Comparison of ENCODE assay signal across 9 cellular contexts in the genomic region with DNA sequence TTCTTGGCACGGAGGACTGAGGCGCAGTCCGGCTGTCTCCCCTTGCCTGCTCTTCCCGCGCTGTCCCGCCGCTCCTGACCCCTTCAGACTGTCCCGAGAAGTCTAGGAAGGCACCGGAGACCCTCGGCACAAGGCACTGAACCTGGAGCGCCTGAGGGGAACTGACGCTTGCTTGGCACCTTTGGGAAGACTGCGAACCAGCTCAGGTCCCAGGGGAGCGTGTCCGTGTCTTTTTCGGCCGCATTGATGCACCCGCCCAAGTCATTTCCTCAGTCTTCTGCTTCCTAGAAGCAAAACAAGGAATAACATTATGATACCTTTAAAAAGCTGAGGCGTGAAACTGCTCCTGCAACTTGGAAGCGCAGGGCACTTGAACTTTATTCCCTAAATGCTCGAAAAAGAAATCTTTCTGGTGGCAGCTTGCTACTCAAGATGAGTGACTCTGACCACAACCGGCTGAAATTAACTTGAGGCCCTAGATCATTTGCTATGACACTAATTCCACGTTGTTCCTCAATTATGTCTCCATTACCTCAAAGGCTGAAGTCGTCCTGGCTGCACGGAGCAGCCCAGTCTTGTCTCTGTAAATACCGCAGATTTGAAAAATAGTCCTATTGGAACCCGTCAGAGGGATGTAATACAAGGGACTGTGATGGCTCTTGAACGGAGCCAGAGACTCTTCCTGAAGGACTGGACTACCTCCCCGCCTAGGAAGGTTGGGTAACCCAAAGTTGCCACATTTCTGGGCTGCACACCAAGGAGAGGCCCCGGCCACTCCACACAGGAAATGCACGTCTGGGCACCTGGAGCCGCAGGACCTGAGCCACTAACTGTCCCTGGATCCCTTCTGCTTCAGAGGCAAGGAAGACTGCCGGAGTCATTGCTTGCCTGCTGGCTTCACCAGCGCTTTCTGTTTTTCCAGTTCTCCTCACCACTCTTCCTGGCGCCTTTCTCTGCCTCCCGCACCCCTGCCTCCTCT. TPM values are rescaled to one million over a fixed set of nuclear protein-coding genes. Genes with fewer than 3 reads are reported as not detected.
DNase-seq lines count a peak whose midpoint lies in the region; ATAC-seq, FAIRE-seq and TF ChIP-seq lines count a peak whose summit lies in the region.
"Had no signal": no experiment of that assay in that cellular context is flagged by ENCODE, and none has a peak within 500 bp of the region (broad histone marks: within the 10 kb centered on the region; RNA-seq: fewer than 3 reads in every experiment).

No MANE protein-coding gene starts in this region.

- no peaks in the 10 kb centered on the region for H3K9me3 ChIP-seq in esophagus (ENCODE audit: control insufficient read depth in 2 of 2, insufficient read depth in 1 of 2, low read depth in 1 of 2, low read length in 1 of 2)

- H3K4me1 Mint-ChIP-seq in Calu3 (ENCODE audit: low read depth, unreplicated experiment) (no peaks in the 10 kb centered on the region), progenitor cell of endocrine pancreas (ENCODE audit: low read depth) (peaks cover 6% of the 10 kb centered on the region)

- H3K4me3 Mint-ChIP-seq in Calu3 (ENCODE audit: low read depth, unreplicated experiment) (peak overlapping the region; percentile 54), progenitor cell of endocrine pancreas (ENCODE audit: low read depth) (peak overlapping the region; percentile 63)

- TF ChIP-seq CTCF in Calu3 (IDR thresholded peaks at IDR 0.05; ENCODE audit: unreplicated experiment) (no peak), progenitor cell of endocrine pancreas (IDR thresholded peaks at IDR 0.05; ENCODE audit: unreplicated experiment) (no peak), foreskin keratinocyte (conservative IDR thresholded peaks at IDR 0.05) (no peak), RWPE1 (conservative IDR thresholded peaks at IDR 0.05; ENCODE audit: low read depth) (no peak)

- DNase-seq in Calu3 (no peak), NOMO-1 (lab: John Stamatoyannopoulos, UW; ENCODE audit: unreplicated experiment in 2 of 2) (peak; percentile 92 to 97), progenitor cell of endocrine pancreas (ENCODE audit: low spot score, unreplicated experiment) (no peak), foreskin keratinocyte (no peak), H54 (ENCODE audit: insufficient read length, low spot score) (no peak), medulla oblongata (ENCODE audit: extremely low spot score) (no peak), RWPE1 (ENCODE audit: low spot score) (no peak)
- DNase-seq: KG1 had no signal

- CTCF ChIA-PET in Calu3 (lab: Charles Lee), result no interaction called here
- CTCF ChIA-PET in RWPE1 (lab: Yijun Ruan, JAX), result interaction anchor here (0.7 kb wide), 1 partner anchor 175 kb away, joined by 3 read pairs; no protein-coding TSS in a partner anchor

- H3K27me3 ChIP-seq in esophagus (ENCODE audit: control insufficient read depth in 1 of 2, insufficient read depth in 2 of 2, low read length in 2 of 2) (peaks cover 0 to 16% of the 10 kb centered on the region in 2 donors), foreskin keratinocyte (peaks cover 86% of the 10 kb centered on the region)

- POLR2A ChIA-PET in RWPE1 (lab: Yijun Ruan, JAX; ENCODE audit: low non-redundant PET), result no interaction called here

- no peak for ATAC-seq in foreskin keratinocyte

- H3K9me3 Mint-ChIP-seq in Calu3 (ENCODE audit: low read depth, unreplicated experiment) (no peaks in the 10 kb centered on the region), progenitor cell of endocrine pancreas (ENCODE audit: low read depth) (no peaks in the 10 kb centered on the region)

- H3K27ac ChIP-seq in esophagus (ENCODE audit: low read depth in 2 of 2, low read length in 1 of 2) (no peak overlapping the region), foreskin keratinocyte (no peak overlapping the region), RWPE1 (no peak overlapping the region)

- intact Hi-C loops in Calu3 (cut with micrococcal nuclease; ENCODE audit: unreplicated experiment), result no loop called here

- H3K4me1 ChIP-seq in esophagus (ENCODE audit: control insufficient read depth in 2 of 2, insufficient read depth in 2 of 2, low read length in 1 of 2) (peaks cover 9 to 12% of the 10 kb centered on the region in 2 donors), foreskin keratinocyte (no peaks in the 10 kb centered on the region)

- no peak for TF ChIP-seq POLR2A in H54 (IDR thresholded peaks at IDR 0.05; ENCODE audit: low read depth, low read length)

- H3K27me3 Mint-ChIP-seq in Calu3 (ENCODE audit: unreplicated experiment), result peaks cover 54% of the 10 kb centered on the region
- peaks cover 82% of the 10 kb centered on the region for H3K27me3 Mint-ChIP-seq in progenitor cell of endocrine pancreas

- H3K27ac Mint-ChIP-seq in Calu3 (ENCODE audit: unreplicated experiment) (no peak overlapping the region), progenitor cell of endocrine pancreas (peak overlapping the region; percentile 21)

- 22 to 23% methylated on average over 33 to 36 of the region's 36 CpGs for WGBS in esophagus, 2 donors

- H3K36me3 ChIP-seq in esophagus (ENCODE audit: control insufficient read depth in 2 of 2, insufficient read depth in 2 of 2, low read length in 1 of 2), result no peaks in the 10 kb centered on the region

- FAIRE-seq in H54 (lab: Jason Lieb, UNC), result no peak

- peak overlapping the region; percentile 42 to 52 for H3K4me3 ChIP-seq in esophagus (ENCODE audit: low read depth in 1 of 2, low read length in 2 of 2)

- H3K36me3 Mint-ChIP-seq in Calu3 (ENCODE audit: insufficient read depth, unreplicated experiment) (no peaks in the 10 kb centered on the region), progenitor cell of endocrine pancreas (ENCODE audit: insufficient read depth) (no peaks in the 10 kb centered on the region)

- no TSS peak for BruUV-seq in Calu3 (replicated peaks; lab: Mats Ljungman, UMichigan)

RNA-seq across cellular contexts. Expression of gene FLT1, which starts 0.9 kb away (rescaled TPM):
- not detected in 2 replicates for total RNA-seq in Calu3 (2022)
- 1 to 10 TPM; 1.2 to 2.1 TPM for polyA plus RNA-seq in esophagus
- 0.81 and 1.2 TPM in 2 replicates for total RNA-seq in progenitor cell of endocrine pancreas
- not detected in 2 replicates for total RNA-seq in foreskin keratinocyte
- not detected in 2 replicates for polyA plus RNA-seq in foreskin keratinocyte

Comparison
In these comparisons a context has a peak if more than half of its experiments do, and no peak if none do; other contexts are left out.
1. DNase-seq: peak in NOMO-1 (2 of 2); none in Calu3 (single experiment), progenitor cell of endocrine pancreas (single experiment), foreskin keratinocyte (0 of 2), H54 (single experiment), medulla oblongata (single experiment) and RWPE1 (single experiment).